1 cellular context compared by ENCODE assay signal in genomic region chr1:20726107-20726911, GRCh38.
TF ChIP-seq lines count a peak whose summit lies in the region.

No MANE protein-coding gene starts in this region.

TF ChIP-seq in HepG2, 621 proteins besides CTCF, POLR2A, EP300 and RAD21:
- TF ChIP-seq RELA (CRISPR knock-in tag; IDR thresholded peaks at IDR 0.05) (no peak), REXO4 (CRISPR knock-in tag; IDR thresholded peaks at IDR 0.05; ENCODE audit: borderline replicate concordance) (no peak), POGZ (CRISPR knock-in tag; IDR thresholded peaks at IDR 0.05) (no peak)
- TF ChIP-seq, protein P1, sequence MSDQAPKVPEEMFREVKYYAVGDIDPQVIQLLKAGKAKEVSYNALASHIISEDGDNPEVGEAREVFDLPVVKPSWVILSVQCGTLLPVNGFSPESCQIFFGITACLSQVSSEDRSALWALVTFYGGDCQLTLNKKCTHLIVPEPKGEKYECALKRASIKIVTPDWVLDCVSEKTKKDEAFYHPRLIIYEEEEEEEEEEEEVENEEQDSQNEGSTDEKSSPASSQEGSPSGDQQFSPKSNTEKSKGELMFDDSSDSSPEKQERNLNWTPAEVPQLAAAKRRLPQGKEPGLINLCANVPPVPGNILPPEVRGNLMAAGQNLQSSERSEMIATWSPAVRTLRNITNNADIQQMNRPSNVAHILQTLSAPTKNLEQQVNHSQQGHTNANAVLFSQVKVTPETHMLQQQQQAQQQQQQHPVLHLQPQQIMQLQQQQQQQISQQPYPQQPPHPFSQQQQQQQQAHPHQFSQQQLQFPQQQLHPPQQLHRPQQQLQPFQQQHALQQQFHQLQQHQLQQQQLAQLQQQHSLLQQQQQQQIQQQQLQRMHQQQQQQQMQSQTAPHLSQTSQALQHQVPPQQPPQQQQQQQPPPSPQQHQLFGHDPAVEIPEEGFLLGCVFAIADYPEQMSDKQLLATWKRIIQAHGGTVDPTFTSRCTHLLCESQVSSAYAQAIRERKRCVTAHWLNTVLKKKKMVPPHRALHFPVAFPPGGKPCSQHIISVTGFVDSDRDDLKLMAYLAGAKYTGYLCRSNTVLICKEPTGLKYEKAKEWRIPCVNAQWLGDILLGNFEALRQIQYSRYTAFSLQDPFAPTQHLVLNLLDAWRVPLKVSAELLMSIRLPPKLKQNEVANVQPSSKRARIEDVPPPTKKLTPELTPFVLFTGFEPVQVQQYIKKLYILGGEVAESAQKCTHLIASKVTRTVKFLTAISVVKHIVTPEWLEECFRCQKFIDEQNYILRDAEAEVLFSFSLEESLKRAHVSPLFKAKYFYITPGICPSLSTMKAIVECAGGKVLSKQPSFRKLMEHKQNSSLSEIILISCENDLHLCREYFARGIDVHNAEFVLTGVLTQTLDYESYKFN (CRISPR knock-in tag; conservative IDR thresholded peaks at IDR 0.05): no peak
